Comparison of ENCODE assay signal across 15 cellular contexts in genomic region chr14:74568896-74569295, GRCh38. TPM values are rescaled to one million over a fixed set of nuclear protein-coding genes. Genes with fewer than 3 reads are reported as not detected.
DNase-seq lines count a peak whose midpoint lies in the region; ATAC-seq and TF ChIP-seq lines count a peak whose summit lies in the region.
"Had no signal": no experiment of that assay in that cellular context is flagged by ENCODE, and none has a peak within 500 bp of the region (broad histone marks: within the 10 kb centered on the region; RNA-seq: fewer than 3 reads in every experiment).

No MANE protein-coding gene starts in this region.

- no peaks in the 10 kb centered on the region for H3K27me3 ChIP-seq in breast epithelium
- H3K27me3 ChIP-seq in upper lobe of left lung: no peaks in the 10 kb centered on the region

- DNase-seq in breast epithelium (ENCODE audit: low spot score in 2 of 2) (no peak), fibroblast of the aortic adventitia (ENCODE audit: low read depth) (peak; percentile 72), upper lobe of left lung (no peak), DMS53 treated with DMSO at 0.1 percent for 48 hours (lab: John Stamatoyannopoulos, UW; ENCODE audit: unreplicated experiment) (no peak)
- no peak for DNase-seq in stimulated activated CD4-positive, alpha-beta T cell treated with anti-CD3 and anti-CD28 coated beads, Interleukin-4, amount 100 ng/mL, for 4 hours
- DNase-seq: activated CD4-positive, CD25-positive, alpha-beta regulatory T cell treated with anti-CD3 and anti-CD28 coated beads, Interleukin-2, amount 50 U/mL, for 72 hours; cerebellar nuclear complex; DMS153; NCI-H2029; NCI-H510A treated with DMSO at 0.1 percent for 48 hours had no signal

- no peak for TF ChIP-seq EP300 in upper lobe of left lung (IDR thresholded peaks at IDR 0.05)

- no peaks in the 10 kb centered on the region for H3K9me3 Mint-ChIP-seq in nephron
- H3K9me3 Mint-ChIP-seq: T-helper 2 cell treated with Interferon-gamma antibody and Interleukin-4, amounts not matched to agents 5 μg/mL and 100 μg/mL, for 36 hours had no signal

- TF ChIP-seq CTCF in breast epithelium (IDR thresholded peaks at IDR 0.05) (no peak), fibroblast of the aortic adventitia (IDR thresholded peaks at IDR 0.05; ENCODE audit: insufficient read depth, low read length) (no peak), nephron (IDR thresholded peaks at IDR 0.05; ENCODE audit: unreplicated experiment in 3 of 3) (no peak), upper lobe of left lung (IDR thresholded peaks at IDR 0.05) (no peak)

- H3K4me3 ChIP-seq in breast epithelium (no peak overlapping the region), fibroblast of the aortic adventitia (ENCODE audit: low read depth, low read length) (no peak overlapping the region), upper lobe of left lung (no peak overlapping the region)

- H3K27ac ChIP-seq in breast epithelium (peak overlapping the region; percentile 93 to 94), upper lobe of left lung (peak overlapping the region in 3 of 4 donors; percentile 4 to 79 (median 62))

- H3K4me1 Mint-ChIP-seq in nephron: peaks cover 67% of the 10 kb centered on the region

- H3K9me3 ChIP-seq in breast epithelium: no peaks in the 10 kb centered on the region
- no peaks in the 10 kb centered on the region for H3K9me3 ChIP-seq in upper lobe of left lung

- peak overlapping the region; percentile 84 to 98 (median 97) for H3K27ac Mint-ChIP-seq in nephron
- H3K27ac Mint-ChIP-seq: B cell; T-helper 2 cell treated with Interferon-gamma antibody and Interleukin-4, amounts not matched to agents 5 μg/mL and 100 μg/mL, for 36 hours had no signal

- H3K4me1 ChIP-seq in breast epithelium (peaks cover 18 to 37% of the 10 kb centered on the region in 2 donors), upper lobe of left lung (peaks cover 39 to 55% (median 48%) of the 10 kb centered on the region in 4 donors)

- WGBS in upper lobe of left lung, 2 donors: 56 to 81% methylated on average over 3 of the region's 3 CpGs

- peak overlapping the region in 1 of 3 experiments; percentile 15 for H3K4me3 Mint-ChIP-seq in nephron
- H3K4me3 Mint-ChIP-seq: B cell; T-helper 2 cell treated with Interferon-gamma antibody and Interleukin-4, amounts not matched to agents 5 μg/mL and 100 μg/mL, for 36 hours had no signal

- peaks cover 8% of the 10 kb centered on the region for H3K27me3 Mint-ChIP-seq in nephron (ENCODE audit: low read depth)

- ATAC-seq in upper lobe of left lung (ENCODE audit: low FRiP score in 2 of 2) (peak in 1 of 2 donors; percentile 4), GM19328 (IDR thresholded peaks at IDR 0.05; ENCODE audit: unreplicated experiment) (no peak), GM18867 (IDR thresholded peaks at IDR 0.05; ENCODE audit: unreplicated experiment) (no peak)

- no peak for TF ChIP-seq POLR2A in breast epithelium (IDR thresholded peaks at IDR 0.05)
- no peak for TF ChIP-seq POLR2A in upper lobe of left lung (IDR thresholded peaks at IDR 0.05)

- intact Hi-C loops in breast epithelium (cut with DNase I; ENCODE audit: low total_unique reads): no loop called here

- H3K36me3 ChIP-seq in breast epithelium: no peaks in the 10 kb centered on the region
- no peaks in the 10 kb centered on the region for H3K36me3 ChIP-seq in upper lobe of left lung

- H3K36me3 Mint-ChIP-seq in nephron (ENCODE audit: low read depth): no peaks in the 10 kb centered on the region

RNA-seq across cellular contexts. Expression of gene LTBP2, which starts 43.1 kb away (rescaled TPM):
- total RNA-seq in breast epithelium: 10 to 100 TPM; 34.7 to 91.1 (median 79.0) TPM
- 58.5 and 157 TPM in 2 replicates for total RNA-seq in fibroblast of the aortic adventitia (ENCODE audit: low replicate concordance)
- total RNA-seq in upper lobe of left lung: 100 to 1,000 TPM in 2 of 6 donors, 10 to 100 TPM in 4; 19.7 to 136 (median 77.6) TPM
